ENCODE assay signal across 12 cellular contexts in genomic region chr13:52411629-52412028, GRCh38. TPM values are rescaled to one million over a fixed set of nuclear protein-coding genes. Genes with fewer than 3 reads are reported as not detected.
DNase-seq lines count a peak whose midpoint lies in the region; ATAC-seq, FAIRE-seq and TF ChIP-seq lines count a peak whose summit lies in the region.
"Had no signal": no experiment of that assay in that cellular context is flagged by ENCODE, and none has a peak within 500 bp of the region (broad histone marks: within the 10 kb centered on the region; RNA-seq: fewer than 3 reads in every experiment).

No MANE protein-coding gene starts in this region.

- no peak overlapping the region for H3K27ac ChIP-seq in GM12878 (ENCODE audit: control insufficient read depth, insufficient read depth)
- H3K27ac ChIP-seq: C4-2B had no signal

- CTCF ChIA-PET in GM12878 (lab: Yijun Ruan, JAX), result no interaction called here

- no peaks in the 10 kb centered on the region for H3K9me3 Mint-ChIP-seq in natural killer cell treated with Interleukin-12 subunit alpha and Interleukin-12 subunit beta and Interleukin-15 and Interleukin-18, amount 100 ng/mL, for 72 hours
- H3K9me3 Mint-ChIP-seq in natural killer cell (no peaks in the 10 kb centered on the region), type B pancreatic cell (no peaks in the 10 kb centered on the region)
- H3K9me3 Mint-ChIP-seq: memory B cell had no signal

- no peak overlapping the region for H3K4me2 ChIP-seq in GM12878 (ENCODE audit: control insufficient read depth, insufficient read depth)

- H3K27me3 ChIP-seq in GM12878 (replicated peaks in 1 of 2; ENCODE audit: control insufficient read depth in 2 of 2, insufficient read depth in 2 of 2, low read length in 1 of 2), result no peaks in the 10 kb centered on the region

- H3K4me1 Mint-ChIP-seq in natural killer cell treated with Interleukin-12 subunit alpha and Interleukin-12 subunit beta and Interleukin-15 and Interleukin-18, amount 100 ng/mL, for 72 hours (ENCODE audit: low read depth in 2 of 2), result peaks cover 0 to 4% of the 10 kb centered on the region in 2 donors
- H3K4me1 Mint-ChIP-seq in natural killer cell (peaks cover 0 to 2% of the 10 kb centered on the region in 2 donors), type B pancreatic cell (ENCODE audit: unreplicated experiment) (peaks cover 7% of the 10 kb centered on the region)
- H3K4me1 Mint-ChIP-seq: memory B cell had no signal

- peak in 1 of 2 experiments; percentile 45; a peak in 2 of 4 replicates for TF ChIP-seq EP300 in GM12878 (IDR thresholded peaks at IDR 0.05; ENCODE audit: borderline replicate concordance in 1 of 2, control insufficient read depth in 1 of 2, low read depth in 2 of 2, low read length in 2 of 2)

- no peak overlapping the region for H2AFZ ChIP-seq in GM12878 (ENCODE audit: control insufficient read depth, low read depth, low read length)

- no peaks in the 10 kb centered on the region for H3K27me3 Mint-ChIP-seq in natural killer cell treated with Interleukin-12 subunit alpha and Interleukin-12 subunit beta and Interleukin-15 and Interleukin-18, amount 100 ng/mL, for 72 hours
- H3K27me3 Mint-ChIP-seq in natural killer cell (ENCODE audit: low read depth in 2 of 2) (no peaks in the 10 kb centered on the region), type B pancreatic cell (peaks cover 8% of the 10 kb centered on the region)
- H3K27me3 Mint-ChIP-seq: memory B cell had no signal

- POLR2A ChIA-PET in GM12878 (lab: Charles Lee), result no interaction called here

- TF ChIP-seq CTCF in natural killer cell (IDR thresholded peaks at IDR 0.05) (no peak), GM12878 (IDR thresholded peaks at IDR 0.05 in 2 of 3, conservative IDR thresholded peaks at IDR 0.05 in 1 of 3; ENCODE audit: control insufficient read depth in 2 of 3, extremely low read depth in 1 of 3, insufficient read depth in 1 of 3, low read depth in 3 of 3, low read length in 3 of 3) (no peak), type B pancreatic cell (conservative IDR thresholded peaks at IDR 0.05) (no peak)

- intact Hi-C loops in natural killer cell (cut with micrococcal nuclease) (no loop called here), GM12878 (cut with micrococcal nuclease; ENCODE audit: unreplicated experiment) (no loop called here)

- peaks cover 13% of the 10 kb centered on the region for H3K36me3 Mint-ChIP-seq in natural killer cell treated with Interleukin-12 subunit alpha and Interleukin-12 subunit beta and Interleukin-15 and Interleukin-18, amount 100 ng/mL, for 72 hours
- H3K36me3 Mint-ChIP-seq in natural killer cell, result peaks cover 6% of the 10 kb centered on the region
- peaks cover 29% of the 10 kb centered on the region for H3K36me3 Mint-ChIP-seq in type B pancreatic cell

- RAD21 ChIA-PET in GM12878 (lab: Charles Lee; ENCODE audit: unreplicated experiment), result interaction anchor here (1.6 kb wide), 1 partner anchor 39 kb away, joined by 4 read pairs; the partner anchor contains the start of gene VPS36

- SMC1A ChIA-PET in GM12878 (lab: Charles Lee; ENCODE audit: uncharacterized antibody, unreplicated experiment), result interaction anchor here (1.4 kb wide), 1 partner anchor 10 kb away, joined by 3 read pairs; no protein-coding TSS in a partner anchor

- no peaks in the 10 kb centered on the region for H3K79me2 ChIP-seq in GM12878 (ENCODE audit: control insufficient read depth, insufficient read depth, low read length)

- H3K9me3 ChIP-seq in GM12878 (replicated peaks; ENCODE audit: control insufficient read depth, insufficient read depth, low read length), result no peaks in the 10 kb centered on the region

- BruUV-seq in GM12878 (replicated peaks; lab: Mats Ljungman, UMichigan), result no TSS peak

- H3K9ac ChIP-seq in GM12878 (ENCODE audit: control insufficient read depth, insufficient read depth, low read length), result no peak overlapping the region

- ATAC-seq in natural killer cell treated with Interleukin-12 subunit alpha and Interleukin-12 subunit beta and Interleukin-15 and Interleukin-18, amount 100 ng/mL, for 72 hours, result peak in 1 of 2 donors; percentile 85
- ATAC-seq in natural killer cell (no peak), HG03060 (IDR thresholded peaks at IDR 0.05; ENCODE audit: low read depth, unreplicated experiment) (peak; percentile 84), GM12878 (peak; percentile 96)

- peaks cover 0 to 6% of the 10 kb centered on the region in 2 experiments; a peak in 3 of 4 replicates for H3K36me3 ChIP-seq in GM12878 (ENCODE audit: control insufficient read depth in 2 of 2, insufficient read depth in 2 of 2, low read length in 1 of 2)

- H3K4me3 Mint-ChIP-seq in natural killer cell treated with Interleukin-12 subunit alpha and Interleukin-12 subunit beta and Interleukin-15 and Interleukin-18, amount 100 ng/mL, for 72 hours, result no peak overlapping the region
- H3K4me3 Mint-ChIP-seq in natural killer cell (no peak overlapping the region), type B pancreatic cell (no peak overlapping the region)
- H3K4me3 Mint-ChIP-seq: memory B cell had no signal

- no peaks in the 10 kb centered on the region for H3K4me1 ChIP-seq in GM12878 (ENCODE audit: control insufficient read depth, insufficient read depth, low read length)

- H3K27ac Mint-ChIP-seq in natural killer cell treated with Interleukin-12 subunit alpha and Interleukin-12 subunit beta and Interleukin-15 and Interleukin-18, amount 100 ng/mL, for 72 hours, result peak overlapping the region; percentile 18 to 28
- peak overlapping the region in 1 of 2 donors; percentile 12 for H3K27ac Mint-ChIP-seq in natural killer cell
- peak overlapping the region; percentile 0 for H3K27ac Mint-ChIP-seq in type B pancreatic cell
- H3K27ac Mint-ChIP-seq: memory B cell had no signal

- no peak for TF ChIP-seq POLR2A in GM12878 (IDR thresholded peaks at IDR 0.05; ENCODE audit: low read depth, low read length)

- no peak for FAIRE-seq in GM12878 (lab: Jason Lieb, UNC)

- no peak for DNase-seq in natural killer cell treated with Interleukin-12 subunit alpha and Interleukin-12 subunit beta and Interleukin-15 and Interleukin-18, amount 100 ng/mL, for 72 hours (ENCODE audit: low spot score)
- DNase-seq in natural killer cell (no peak), GM12878 (ENCODE audit: low read depth, low spot score) (peak; percentile 16), type B pancreatic cell (ENCODE audit: extremely low spot score, unreplicated experiment) (no peak), DMS 273 (lab: John Stamatoyannopoulos, UW; ENCODE audit: unreplicated experiment) (no peak), KG1 (lab: John Stamatoyannopoulos, UW) (no peak)
- no peak for DNase-seq in activated CD4-positive, alpha-beta T cell treated with anti-CD3 and anti-CD28 coated beads for 48 hours
- DNase-seq: anterior cingulate cortex, Right ventricle myocardium superior had no signal

- 40% methylated on average over 4 of the region's 4 CpGs for WGBS in GM12878 (ENCODE audit: insufficient coverage, insufficient replicate concordance, low lambda C conversion rate, missing lambda C conversion rate)

- no peak for TF ChIP-seq RAD21 in GM12878 (IDR thresholded peaks at IDR 0.05; ENCODE audit: insufficient read depth, low read depth, low read length)

- H4K20me1 ChIP-seq in GM12878 (ENCODE audit: control insufficient read depth, insufficient read depth), result no peaks in the 10 kb centered on the region

- in situ Hi-C loops in GM12878 (cut with MboI), result no loop called here

- no peak overlapping the region for H3K4me3 ChIP-seq in GM12878

RNA-seq across cellular contexts. Expression of gene THSD1, which starts 5.7 kb away (rescaled TPM):
- total RNA-seq in natural killer cell treated with Interleukin-12 subunit alpha and Interleukin-12 subunit beta and Interleukin-15 and Interleukin-18, amount 100 ng/mL, for 72 hours, result under 1 TPM; 0.43 to 0.92 TPM
- 1 to 10 TPM in 1 of 3 donors, under 1 TPM in 2; 0.61 to 1.2 (median 0.84) TPM for total RNA-seq in natural killer cell
- 1.1 and 1.3 TPM in 2 replicates for total RNA-seq in GM12878 (2013; cell fraction: nucleolus; rRNA removed)
- total RNA-seq in GM12878 (2014; rRNA removed), result 0.17 and 0.38 TPM in 2 replicates
- total RNA-seq in GM12878 (2014; rRNA removed; fragmentation: Illumina TruSeq; extraction: Trizol), result 0.13 and 0.28 TPM in 2 replicates
- 0.13 and 0.15 TPM in 2 replicates for total RNA-seq in GM12878 (2021)
- not detected for polyA plus RNA-seq in GM12878 (2011; ENCODE audit: low read depth)
- polyA plus RNA-seq in GM12878 (2011; rRNA removed), result 0.07 and 0.12 TPM in 2 replicates
- polyA plus RNA-seq in GM12878 (2011; cell fraction: cytosol; rRNA removed), result 0.03 TPM in 1 of 2 replicates, not detected in the other
- polyA plus RNA-seq in GM12878 (2011; cell fraction: nucleus; rRNA removed), result 0.29 and 0.31 TPM in 2 replicates
- 0.05 and 0.11 TPM in 2 replicates for polyA plus RNA-seq in GM12878 (2012)
- 0.04 TPM in 1 of 2 replicates, not detected in the other for polyA plus RNA-seq in GM12878 (2014; fragmentation: Illumina TruSeq; extraction: Trizol)
- polyA plus RNA-seq in GM12878 (2014; fragmentation: Nextera tagmentation; extraction: Ambion mirVana), result under 1 TPM; 0.03 to 0.04 TPM
- 0.09 and 0.20 TPM in 2 replicates for polyA plus RNA-seq in GM12878 (2014; rRNA removed)
- not detected for polyA plus RNA-seq in GM12878 (2016; fragmentation: Nextera tagmentation; extraction: Ambion mirVana)
- 0.26 and 0.95 TPM in 2 replicates for polyA minus RNA-seq in GM12878 (2011; rRNA and poly(A)+ RNA removed)
- 0.40 TPM in 1 of 2 replicates, not detected in the other for polyA minus RNA-seq in GM12878 (2011; cell fraction: cytosol; rRNA and poly(A)+ RNA removed)
- polyA minus RNA-seq in GM12878 (2011; cell fraction: nucleus; rRNA and poly(A)+ RNA removed), result 0.12 and 0.67 TPM in 2 replicates
- total RNA-seq in type B pancreatic cell (ENCODE audit: low replicate concordance), result 0.63 and 0.64 TPM in 2 replicates

RNA-seq across cellular contexts. Expression of gene VPS36, which starts 38.8 kb away (rescaled TPM):
- total RNA-seq in natural killer cell treated with Interleukin-12 subunit alpha and Interleukin-12 subunit beta and Interleukin-15 and Interleukin-18, amount 100 ng/mL, for 72 hours, result 10 to 100 TPM; 34.1 to 42.7 TPM
- total RNA-seq in natural killer cell (10 to 100 TPM; 59.0 to 64.2 (median 63.3) TPM), GM12878 (2014; rRNA removed) (24.4 and 26.5 TPM in 2 replicates), GM12878 (2014; rRNA removed; fragmentation: Illumina TruSeq; extraction: Trizol) (23.4 and 23.7 TPM in 2 replicates), GM12878 (2021) (16.1 and 16.3 TPM in 2 replicates), type B pancreatic cell (ENCODE audit: low replicate concordance) (35.2 and 41.6 TPM in 2 replicates)
- total RNA-seq in GM12878 (2013; cell fraction: nucleolus; rRNA removed), result 157 and 173 TPM in 2 replicates
- 12.9 TPM for polyA plus RNA-seq in GM12878 (2011; ENCODE audit: low read depth)
- polyA plus RNA-seq in GM12878 (2011; rRNA removed) (25.7 and 41.5 TPM in 2 replicates), GM12878 (2014; fragmentation: Illumina TruSeq; extraction: Trizol) (26.7 and 35.6 TPM in 2 replicates), GM12878 (2014; fragmentation: Nextera tagmentation; extraction: Ambion mirVana) (10 to 100 TPM; 10.3 to 12.3 TPM), GM12878 (2014; rRNA removed) (22.8 and 25.2 TPM in 2 replicates), GM12878 (2016; fragmentation: Nextera tagmentation; extraction: Ambion mirVana) (10 to 100 TPM; 23.3 to 29.0 TPM)
- polyA plus RNA-seq in GM12878 (2011; cell fraction: cytosol; rRNA removed), result 8.5 and 10.3 TPM in 2 replicates
- polyA plus RNA-seq in GM12878 (2011; cell fraction: nucleus; rRNA removed), result 33.6 and 39.6 TPM in 2 replicates
- polyA plus RNA-seq in GM12878 (2012), result 15.5 and 16.1 TPM in 2 replicates
- 10.1 and 14.0 TPM in 2 replicates for polyA minus RNA-seq in GM12878 (2011; rRNA and poly(A)+ RNA removed)
- 6.3 and 10.4 TPM in 2 replicates for polyA minus RNA-seq in GM12878 (2011; cell fraction: cytosol; rRNA and poly(A)+ RNA removed)
- 14.1 and 19.5 TPM in 2 replicates for polyA minus RNA-seq in GM12878 (2011; cell fraction: nucleus; rRNA and poly(A)+ RNA removed)

RNA-seq across cellular contexts. Expression of gene CKAP2, which starts 43.6 kb away (rescaled TPM):
- 10 to 100 TPM; 16.1 to 27.6 TPM for total RNA-seq in natural killer cell treated with Interleukin-12 subunit alpha and Interleukin-12 subunit beta and Interleukin-15 and Interleukin-18, amount 100 ng/mL, for 72 hours
- 10 to 100 TPM; 12.0 to 15.6 (median 13.1) TPM for total RNA-seq in natural killer cell
- total RNA-seq in GM12878 (2013; cell fraction: nucleolus; rRNA removed), result 39.3 and 45.4 TPM in 2 replicates
- total RNA-seq in GM12878 (2014; rRNA removed), result 32.2 and 39.3 TPM in 2 replicates
- 51.4 and 52.4 TPM in 2 replicates for total RNA-seq in GM12878 (2014; rRNA removed; fragmentation: Illumina TruSeq; extraction: Trizol)
- 41.6 and 42.9 TPM in 2 replicates for total RNA-seq in GM12878 (2021)
- polyA plus RNA-seq in GM12878 (2011; ENCODE audit: low read depth), result 11.6 TPM
- 22.1 and 39.8 TPM in 2 replicates for polyA plus RNA-seq in GM12878 (2011; rRNA removed)
- 9.4 and 13.8 TPM in 2 replicates for polyA plus RNA-seq in GM12878 (2011; cell fraction: cytosol; rRNA removed)
- polyA plus RNA-seq in GM12878 (2011; cell fraction: nucleus; rRNA removed), result 15.1 and 20.2 TPM in 2 replicates
- 21.3 and 28.3 TPM in 2 replicates for polyA plus RNA-seq in GM12878 (2012)
- 58.6 and 65.3 TPM in 2 replicates for polyA plus RNA-seq in GM12878 (2014; fragmentation: Illumina TruSeq; extraction: Trizol)
- 10 to 100 TPM; 20.9 to 21.8 TPM for polyA plus RNA-seq in GM12878 (2014; fragmentation: Nextera tagmentation; extraction: Ambion mirVana)
- 20.6 and 25.6 TPM in 2 replicates for polyA plus RNA-seq in GM12878 (2014; rRNA removed)
- 10 to 100 TPM; 58.5 to 62.3 TPM for polyA plus RNA-seq in GM12878 (2016; fragmentation: Nextera tagmentation; extraction: Ambion mirVana)
- polyA minus RNA-seq in GM12878 (2011; rRNA and poly(A)+ RNA removed), result 15.1 and 19.2 TPM in 2 replicates
- 13.5 and 13.6 TPM in 2 replicates for polyA minus RNA-seq in GM12878 (2011; cell fraction: cytosol; rRNA and poly(A)+ RNA removed)
- 10.3 and 14.7 TPM in 2 replicates for polyA minus RNA-seq in GM12878 (2011; cell fraction: nucleus; rRNA and poly(A)+ RNA removed)
- 25.2 and 67.4 TPM in 2 replicates for total RNA-seq in type B pancreatic cell (ENCODE audit: low replicate concordance)

Comparison
In these comparisons a context has a peak if more than half of its experiments do, and no peak if none do; other contexts are left out.
1. ATAC-seq: peak in HG03060 (single experiment) and GM12878 (single experiment); none in natural killer cell (0 of 3).